Comparison of ENCODE assay signal across 9 cellular contexts in genomic region chr9:4661165-4662095, GRCh38. TPM values are rescaled to one million over a fixed set of nuclear protein-coding genes. Genes with fewer than 3 reads are reported as not detected.
A peak's percentile ranks its signal among the peaks of the same experiment; 100 is the strongest.
DNase-seq lines count a peak whose midpoint lies in the region; FAIRE-seq and TF ChIP-seq lines count a peak whose summit lies in the region.
"Had no signal": no experiment of that assay in that cellular context is flagged by ENCODE, and none has a peak within 500 bp of the region (broad histone marks: within the 10 kb centered on the region; RNA-seq: fewer than 3 reads in every experiment).

No MANE protein-coding gene starts in this region.

- H3K27ac ChIP-seq in CD8-positive, alpha-beta memory T cell (ENCODE audit: low read depth, low read length): peak overlapping the region; percentile 55
- peak overlapping the region; percentile 81 to 89 for H3K27ac ChIP-seq in tibial artery

- H3K4me1 Mint-ChIP-seq in CD8-positive, alpha-beta memory T cell: peaks cover 47 to 52% (median 52%) of the 10 kb centered on the region in 3 donors
- H3K4me1 Mint-ChIP-seq in HFFc6 (ENCODE audit: low read depth): peaks cover 52% of the 10 kb centered on the region
- H3K4me1 Mint-ChIP-seq in activated naive CD8-positive, alpha-beta T cell treated with anti-CD3 and anti-CD28 coated beads for 36 hours: peaks cover 45% of the 10 kb centered on the region

- H3K9me3 ChIP-seq in CD8-positive, alpha-beta memory T cell (ENCODE audit: low read length): no peaks in the 10 kb centered on the region
- H3K9me3 ChIP-seq in tibial artery: no peaks in the 10 kb centered on the region

- peaks cover 0 to 1% of the 10 kb centered on the region in 2 donors for H3K27me3 Mint-ChIP-seq in CD8-positive, alpha-beta memory T cell
- no peaks in the 10 kb centered on the region; the same call in 1 of the 2 replicates for H3K27me3 Mint-ChIP-seq in HFFc6 (ENCODE audit: insufficient read depth)
- no peaks in the 10 kb centered on the region for H3K27me3 Mint-ChIP-seq in activated naive CD8-positive, alpha-beta T cell treated with anti-CD3 and anti-CD28 coated beads for 36 hours

- POLR2A ChIA-PET in CD8-positive, alpha-beta memory T cell (lab: Charles Lee): interaction anchor here (0.9 to 1.2 kb wide), 3 partner anchors 18 to 79 kb away, joined by 3 to 7 read pairs (median 6); partner anchors contain the start of genes AK3 and CDC37L1
- POLR2A ChIA-PET in HEK293T (lab: Yijun Ruan, JAX): interaction anchor here (2.5 kb wide), 1 partner anchor 79 kb away, joined by 10 read pairs; the partner anchor contains the start of gene AK3

- no peaks in the 10 kb centered on the region for H3K27me3 ChIP-seq in CD8-positive, alpha-beta memory T cell (ENCODE audit: insufficient read depth, low read length, poor library complexity, severe bottlenecking)
- no peaks in the 10 kb centered on the region for H3K27me3 ChIP-seq in tibial artery

- peaks cover 0 to 4% (median 4%) of the 10 kb centered on the region in 3 donors for H3K36me3 Mint-ChIP-seq in CD8-positive, alpha-beta memory T cell
- H3K36me3 Mint-ChIP-seq in HFFc6 (ENCODE audit: low read depth): peaks cover 5% of the 10 kb centered on the region; the same call in 1 of the 2 replicates
- peaks cover 3% of the 10 kb centered on the region for H3K36me3 Mint-ChIP-seq in activated naive CD8-positive, alpha-beta T cell treated with anti-CD3 and anti-CD28 coated beads for 36 hours

- peak overlapping the region; percentile 89 to 99 (median 95) for H3K4me3 Mint-ChIP-seq in CD8-positive, alpha-beta memory T cell
- H3K4me3 Mint-ChIP-seq in HFFc6: peak overlapping the region; percentile 89
- H3K4me3 Mint-ChIP-seq in activated naive CD8-positive, alpha-beta T cell treated with anti-CD3 and anti-CD28 coated beads for 36 hours: peak overlapping the region; percentile 91

- FAIRE-seq in islet of Langerhans (lab: Jason Lieb, UNC): peak; percentile 78

- CTCF ChIA-PET in CD8-positive, alpha-beta memory T cell (lab: Charles Lee): interaction anchor here (0.9 to 1.8 kb wide), 4 partner anchors 17 to 283 kb away, joined by 3 to 5 read pairs (median 4); partner anchors contain the start of gene AK3
- CTCF ChIA-PET in HEK293T (lab: Yijun Ruan, JAX): no interaction called here

- TF ChIP-seq CTCF in HFFc6 (IDR thresholded peaks at IDR 0.05) (no peak), tibial artery (IDR thresholded peaks at IDR 0.05) (no peak)

- H3K36me3 ChIP-seq in CD8-positive, alpha-beta memory T cell (ENCODE audit: insufficient read depth, low read length): no peaks in the 10 kb centered on the region
- no peaks in the 10 kb centered on the region for H3K36me3 ChIP-seq in tibial artery

- DNase-seq in CD8-positive, alpha-beta memory T cell: no peak
- DNase-seq in HFFc6: no peak
- no peak for DNase-seq in activated naive CD8-positive, alpha-beta T cell treated with anti-CD3 and anti-CD28 coated beads for 36 hours
- no peak for DNase-seq in tibial artery
- no peak for DNase-seq in AG20443 (ENCODE audit: low spot score)
- DNase-seq in dermis blood vessel endothelial cell: no peak
- DNase-seq in HEK293T (ENCODE audit: extremely low spot score): no peak

- peaks cover 35% of the 10 kb centered on the region for H3K4me1 ChIP-seq in CD8-positive, alpha-beta memory T cell (ENCODE audit: insufficient read depth, low read length)
- H3K4me1 ChIP-seq in tibial artery: peaks cover 0 to 47% (median 28%) of the 10 kb centered on the region in 4 donors

- H3K27ac Mint-ChIP-seq in CD8-positive, alpha-beta memory T cell: peak overlapping the region; percentile 87 to 97 (median 94)
- peak overlapping the region; percentile 77 for H3K27ac Mint-ChIP-seq in HFFc6
- peak overlapping the region; percentile 86 for H3K27ac Mint-ChIP-seq in activated naive CD8-positive, alpha-beta T cell treated with anti-CD3 and anti-CD28 coated beads for 36 hours

- H3K9me3 Mint-ChIP-seq in CD8-positive, alpha-beta memory T cell: no peaks in the 10 kb centered on the region
- H3K9me3 Mint-ChIP-seq in HFFc6: no peaks in the 10 kb centered on the region
- no peaks in the 10 kb centered on the region for H3K9me3 Mint-ChIP-seq in activated naive CD8-positive, alpha-beta T cell treated with anti-CD3 and anti-CD28 coated beads for 36 hours

- H3K4me3 ChIP-seq in CD8-positive, alpha-beta memory T cell (ENCODE audit: low read length): peak overlapping the region; percentile 37
- peak overlapping the region; percentile 83 to 89 for H3K4me3 ChIP-seq in tibial artery

- intact Hi-C loops in tibial artery (cut with DNase I; ENCODE audit: low total_unique reads): loop anchor here (5.0 to 10.0 kb wide), 3 partner anchors 81 to 783 kb away; partner anchors contain the start of gene AK3

TF ChIP-seq in HEK293T, 16 proteins besides CTCF, POLR2A, EP300 and RAD21:
- TF ChIP-seq TARDBP (IDR thresholded peaks at IDR 0.05) (no peak), SUZ12 (IDR thresholded peaks at IDR 0.05) (no peak), FOXM1 (IDR thresholded peaks at IDR 0.05; ENCODE audit: borderline replicate concordance) (no peak), ZNF384 (IDR thresholded peaks at IDR 0.05) (no peak), NFRKB (IDR thresholded peaks at IDR 0.05) (no peak), SP1 (IDR thresholded peaks at IDR 0.05) (no peak), ARNT (IDR thresholded peaks at IDR 0.05) (no peak), FOXA1 (IDR thresholded peaks at IDR 0.05) (no peak), PKNOX1 (IDR thresholded peaks at IDR 0.05) (no peak), ELF4 (IDR thresholded peaks at IDR 0.05) (no peak), L3MBTL2 (conservative IDR thresholded peaks at IDR 0.05) (no peak), BHLHE40 (IDR thresholded peaks at IDR 0.05; ENCODE audit: borderline replicate concordance) (no peak), HDGF (IDR thresholded peaks at IDR 0.05; ENCODE audit: borderline replicate concordance) (no peak), CTBP1 (IDR thresholded peaks at IDR 0.05; ENCODE audit: borderline replicate concordance) (no peak), FOXK2 (IDR thresholded peaks at IDR 0.05) (no peak), LEF1 (IDR thresholded peaks at IDR 0.05; ENCODE audit: borderline replicate concordance) (no peak)

RNA-seq across cellular contexts. Expression of gene PLPP6, which starts 0.7 kb away (rescaled TPM):
- 1 to 10 TPM; 5.5 to 6.3 TPM for total RNA-seq in CD8-positive, alpha-beta memory T cell
- polyA plus RNA-seq in CD8-positive, alpha-beta memory T cell: 3.7 TPM
- 1 to 10 TPM; 5.0 to 6.8 (median 5.9) TPM for total RNA-seq in HFFc6 (2021; fragmentation: NEBNext Ultra II Directional; extraction: Animal tissue kit (Norgen Biotek cat#: 25700))
- 1 to 10 TPM; 3.8 to 4.0 TPM for total RNA-seq in activated naive CD8-positive, alpha-beta T cell treated with anti-CD3 and anti-CD28 coated beads for 36 hours
- 6.1 and 8.0 TPM in 2 replicates for total RNA-seq in dermis blood vessel endothelial cell

RNA-seq across cellular contexts. Expression of gene SPATA6L, which starts 4.8 kb away (rescaled TPM):
- total RNA-seq in CD8-positive, alpha-beta memory T cell: under 1 TPM; 0.51 to 0.96 TPM
- 0.14 TPM for polyA plus RNA-seq in CD8-positive, alpha-beta memory T cell
- under 1 TPM in 4 of 6 experiments, not detected in 2; 0.27 to 0.73 (median 0.54) TPM for total RNA-seq in HFFc6 (2021; fragmentation: NEBNext Ultra II Directional; extraction: Animal tissue kit (Norgen Biotek cat#: 25700))
- under 1 TPM; 0.35 to 0.44 TPM for total RNA-seq in activated naive CD8-positive, alpha-beta T cell treated with anti-CD3 and anti-CD28 coated beads for 36 hours
- total RNA-seq in dermis blood vessel endothelial cell: 2.7 and 8.8 TPM in 2 replicates
- total RNA-seq: NCI-H460 had no signal

RNA-seq across cellular contexts. Expression of gene CDC37L1, which starts 17.9 kb away (rescaled TPM):
- 10 to 100 TPM; 12.5 to 15.0 TPM for total RNA-seq in CD8-positive, alpha-beta memory T cell
- 17.8 TPM for polyA plus RNA-seq in CD8-positive, alpha-beta memory T cell
- total RNA-seq in HFFc6 (2021; fragmentation: NEBNext Ultra II Directional; extraction: Animal tissue kit (Norgen Biotek cat#: 25700)): 10 to 100 TPM; 11.0 to 16.5 (median 12.0) TPM
- total RNA-seq in activated naive CD8-positive, alpha-beta T cell treated with anti-CD3 and anti-CD28 coated beads for 36 hours: 10 to 100 TPM; 10.7 to 10.9 TPM
- 11.7 and 15.1 TPM in 2 replicates for total RNA-seq in dermis blood vessel endothelial cell
